Comparison of ENCODE assay signal across 18 cellular contexts in genomic region chr20:63612276-63612931, GRCh38. TPM values are rescaled to one million over a fixed set of nuclear protein-coding genes. Genes with fewer than 3 reads are reported as not detected.
DNase-seq lines count a peak whose midpoint lies in the region; ATAC-seq, FAIRE-seq and TF ChIP-seq lines count a peak whose summit lies in the region.
"Had no signal": no experiment of that assay in that cellular context is flagged by ENCODE, and none has a peak within 500 bp of the region (broad histone marks: within the 10 kb centered on the region; RNA-seq: fewer than 3 reads in every experiment).

No MANE protein-coding gene starts in this region.

- H3K4me2 ChIP-seq in BLaER1 = peak overlapping the region; percentile 84

- 46 to 55% (median 51%) methylated on average over 16 to 20 of the region's 20 CpGs for WGBS in adrenal gland, 4 donors

- DNase-seq in MV-4-11 (lab: John Stamatoyannopoulos, UW) (peak; percentile 97), adrenal gland (peak; percentile 44 to 89 (median 75)), lower lobe of right lung (peak; percentile 72), GM12892 (ENCODE audit: insufficient read length) (no peak), H4 (ENCODE audit: low spot score) (no peak), GM10248 (ENCODE audit: extremely low spot score) (no peak)
- DNase-seq in activated T-cell treated with anti-CD3 and anti-CD28 coated beads, Interleukin-2, amount 50 U/mL, for 48 hours = no peak
- DNase-seq: activated CD4-positive, alpha-beta T cell treated with anti-CD3 and anti-CD28 coated beads, Interleukin-2, amount 50 U/mL, for 4 hours; activated T-cell treated with anti-CD3 and anti-CD28 coated beads, Interleukin-2, amount 50 U/mL, for 24 hours; NCI-H1436 treated with DMSO at 0.1 percent for 48 hours; stomach had no signal

- TF ChIP-seq POLR2A in adrenal gland (IDR thresholded peaks at IDR 0.05) (no peak), GM12892 (IDR thresholded peaks at IDR 0.05; ENCODE audit: low read depth, low read length) (no peak)

- ATAC-seq in lower lobe of right lung = peak; percentile 66 to 81
- ATAC-seq: HCT116 had no signal

- intact Hi-C loops in adrenal gland (cut with DNase I) = loop anchor here in 1 of 2 donors (10.0 kb wide), 1 partner anchor 362 kb away; the partner anchor contains the start of gene SAMD10
- intact Hi-C loops in lower lobe of right lung (cut with DNase I) = no loop called here

- H4K20me1 ChIP-seq in BLaER1 = peaks cover 44% of the 10 kb centered on the region

- H3K27ac ChIP-seq in BLaER1 = peak overlapping the region; percentile 67
- H3K27ac ChIP-seq in adrenal gland = peak overlapping the region; percentile 42 to 87 (median 69)
- H3K27ac ChIP-seq in lower lobe of right lung = no peak overlapping the region
- H3K27ac ChIP-seq: gastrocnemius medialis, parathyroid adenoma, SK-N-MC, stomach had no signal

- H3K9ac ChIP-seq in BLaER1 = 0 out of 2 replicates have a peak overlapping the region, but pooled peaks have one; percentile 21
- H3K9ac ChIP-seq: parathyroid adenoma had no signal

- H3K4me3 ChIP-seq in BLaER1 (no peak overlapping the region), adrenal gland (no peak overlapping the region), lower lobe of right lung (no peak overlapping the region)
- H3K4me3 ChIP-seq: gastrocnemius medialis, SK-N-MC, stomach had no signal

- H3K9me3 ChIP-seq in BLaER1 (no peaks in the 10 kb centered on the region), adrenal gland (replicated peaks in 1 of 3) (no peaks in the 10 kb centered on the region), lower lobe of right lung (no peaks in the 10 kb centered on the region)
- H3K9me3 ChIP-seq: gastrocnemius medialis, stomach had no signal

- CTCF ChIA-PET in GM10248 (lab: Yijun Ruan, JAX) = no interaction called here

- H3K27me3 ChIP-seq in BLaER1 = no peaks in the 10 kb centered on the region
- H3K27me3 ChIP-seq in adrenal gland = no peaks in the 10 kb centered on the region
- H3K27me3 ChIP-seq in lower lobe of right lung (ENCODE audit: low read depth) = no peaks in the 10 kb centered on the region
- H3K27me3 ChIP-seq: gastrocnemius medialis, stomach had no signal

- POLR2A ChIA-PET in GM10248 (lab: Yijun Ruan, JAX) = no interaction called here

- H3K36me3 ChIP-seq in BLaER1 (peaks cover 48% of the 10 kb centered on the region), adrenal gland (replicated peaks in 1 of 2) (peaks cover 0 to 11% of the 10 kb centered on the region in 2 donors), lower lobe of right lung (peaks cover 26% of the 10 kb centered on the region)

- H3K4me1 ChIP-seq in BLaER1 (peaks cover 71% of the 10 kb centered on the region), adrenal gland (replicated peaks in 1 of 2) (peaks cover 8 to 16% of the 10 kb centered on the region in 2 donors), lower lobe of right lung (peaks cover 7% of the 10 kb centered on the region)
- H3K4me1 ChIP-seq: parathyroid adenoma, stomach had no signal

- TF ChIP-seq CTCF in adrenal gland (IDR thresholded peaks at IDR 0.05) (peak in 2 of 6 experiments; percentile 22 to 31), lower lobe of right lung (IDR thresholded peaks at IDR 0.05) (no peak), GM10248 (IDR thresholded peaks at IDR 0.05; ENCODE audit: control extremely low read depth, extremely low read depth, low read depth, missing control alignments) (no peak)

- FAIRE-seq in GM12892 (lab: Jason Lieb, UNC) = no peak
- FAIRE-seq: G401.6, TTC549 had no signal

RNA-seq across cellular contexts. Expression of gene GMEB2, which starts 14.5 kb away (rescaled TPM):
- total RNA-seq in adrenal gland = 10 to 100 TPM in 6 of 8 donors, 1 to 10 TPM in 2; 8.8 to 18.2 (median 12.5) TPM
- 10 to 100 TPM in 2 of 3 donors, 1 to 10 TPM in 1; 4.2 to 13.9 (median 13.6) TPM for polyA plus RNA-seq in adrenal gland
- total RNA-seq in lower lobe of right lung = 9.7 TPM
- polyA plus RNA-seq in GM12892 (2012; ENCODE audit: missing spikeins) = 3.2 TPM
- total RNA-seq in H4 (2014; rRNA removed; shearing (Covaris generic)) = 5.5 and 6.0 TPM in 2 replicates

RNA-seq across cellular contexts. Expression of gene HELZ2, which starts 38.4 kb away (rescaled TPM):
- total RNA-seq in adrenal gland = 10 to 100 TPM; 17.5 to 54.4 (median 33.2) TPM
- 10 to 100 TPM in 1 of 3 donors, 1 to 10 TPM in 2; 4.0 to 18.7 (median 4.3) TPM for polyA plus RNA-seq in adrenal gland
- total RNA-seq in lower lobe of right lung = 59.6 TPM
- 10.3 TPM for polyA plus RNA-seq in GM12892 (2012; ENCODE audit: missing spikeins)
- total RNA-seq in H4 (2014; rRNA removed; shearing (Covaris generic)) = 12.3 and 23.2 TPM in 2 replicates

RNA-seq across cellular contexts. Expression of gene STMN3, which starts 40.8 kb away (rescaled TPM):
- 10 to 100 TPM; 29.2 to 85.0 (median 52.1) TPM for total RNA-seq in adrenal gland
- polyA plus RNA-seq in adrenal gland = 100 to 1,000 TPM in 1 of 3 donors, 10 to 100 TPM in 2; 34.5 to 109 (median 72.3) TPM
- total RNA-seq in lower lobe of right lung = 12.1 TPM
- polyA plus RNA-seq in GM12892 (2012; ENCODE audit: missing spikeins) = 2.0 TPM
- 9.4 and 18.9 TPM in 2 replicates for total RNA-seq in H4 (2014; rRNA removed; shearing (Covaris generic))

RNA-seq across cellular contexts. Expression of gene RTEL1, which starts 45.7 kb away (rescaled TPM):
- total RNA-seq in adrenal gland (100 to 1,000 TPM in 1 of 8 donors, 10 to 100 TPM in 7; 12.4 to 110 (median 32.1) TPM), lower lobe of right lung (23.8 TPM)
- polyA plus RNA-seq in adrenal gland = 100 to 1,000 TPM in 1 of 3 donors, 10 to 100 TPM in 1, 1 to 10 TPM in 1; 9.4 to 109 (median 70.8) TPM
- polyA plus RNA-seq in GM12892 (2012; ENCODE audit: missing spikeins) = 10.9 TPM
- 8.6 and 11.6 TPM in 2 replicates for total RNA-seq in H4 (2014; rRNA removed; shearing (Covaris generic))

RNA-seq across cellular contexts. Expression of gene FNDC11, which starts 58.4 kb away (rescaled TPM):
- total RNA-seq in adrenal gland = under 1 TPM in 5 of 8 donors, not detected in 3; 0.25 to 0.83 (median 0.42) TPM
- under 1 TPM in 2 of 3 donors, not detected in 1; 0.20 to 0.64 TPM for polyA plus RNA-seq in adrenal gland
- total RNA-seq in lower lobe of right lung = 1.3 TPM
- polyA plus RNA-seq in GM12892 (2012; ENCODE audit: missing spikeins) = 0.19 TPM
- not detected in 2 replicates for total RNA-seq in H4 (2014; rRNA removed; shearing (Covaris generic))

Comparison
In these comparisons a context has a peak if more than half of its experiments do, and no peak if none do; other contexts are left out.
1. DNase-seq: peak in MV-4-11 (single experiment), adrenal gland (7 of 7) and lower lobe of right lung (single experiment); none in GM12892 (single experiment), H4 (single experiment), activated T-cell treated with anti-CD3 and anti-CD28 coated beads, Interleukin-2, amount 50 U/mL, for 48 hours (0 of 2) and GM10248 (single experiment).